13 cellular contexts compared by ENCODE assay signal in the genomic region with DNA sequence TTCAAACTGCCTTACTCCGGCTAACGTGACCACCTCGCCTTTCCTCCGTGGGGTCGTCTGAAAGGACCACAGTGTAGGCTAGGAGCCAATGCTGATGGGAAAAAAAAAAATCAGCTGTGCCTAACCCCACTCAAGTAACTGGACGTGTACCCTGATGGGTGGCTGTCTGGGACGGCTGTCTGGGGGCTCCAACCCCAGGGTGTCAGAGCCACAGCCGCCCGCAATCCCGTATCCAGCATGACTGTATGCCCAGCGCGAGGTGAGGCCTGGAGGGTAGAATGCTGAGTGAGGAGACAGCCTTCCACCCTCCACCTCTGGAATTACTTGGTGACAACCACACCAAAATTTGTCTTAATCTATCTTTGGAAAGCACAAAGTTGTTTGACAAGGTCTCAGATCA. TPM values are rescaled to one million over a fixed set of nuclear protein-coding genes. Genes with fewer than 3 reads are reported as not detected.
DNase-seq lines count a peak whose midpoint lies in the region; ATAC-seq and TF ChIP-seq lines count a peak whose summit lies in the region.
"Had no signal": no experiment of that assay in that cellular context is flagged by ENCODE, and none has a peak within 500 bp of the region (broad histone marks: within the 10 kb centered on the region; RNA-seq: fewer than 3 reads in every experiment).

No MANE protein-coding gene starts in this region.

- TF ChIP-seq CTCF in neutrophil (IDR thresholded peaks at IDR 0.05) = no peak

- H3K4me3 ChIP-seq in CD4-positive, CD25-positive, alpha-beta regulatory T cell (ENCODE audit: low read depth, low read length) = peak overlapping the region; percentile 42
- no peak overlapping the region for H3K4me3 ChIP-seq in neutrophil (ENCODE audit: low read depth in 1 of 2, low read length in 1 of 2)

- DNase-seq in CD4-positive, CD25-positive, alpha-beta regulatory T cell = no peak
- no peak for DNase-seq in central memory CD8-positive, alpha-beta T cell (ENCODE audit: low spot score in 2 of 2)
- DNase-seq in activated CD4-positive, CD25-positive, alpha-beta regulatory T cell (lab: John Stamatoyannopoulos, UW) = no peak
- no peak for DNase-seq in SW 1271 (lab: John Stamatoyannopoulos, UW)
- DNase-seq: anterior cingulate cortex; OCI-M1; stimulated activated CD4-positive, alpha-beta T cell treated with anti-CD3 and anti-CD28 coated beads, Interleukin-2, amount 100 ng/mL, for 24 hours had no signal

- peak overlapping the region in 1 of 3 donors; percentile 95 for H3K27ac Mint-ChIP-seq in CD4-positive, CD25-positive, alpha-beta regulatory T cell
- peak overlapping the region in 2 of 3 donors; percentile 49 to 94 for H3K27ac Mint-ChIP-seq in IgD-negative memory B cell
- peak overlapping the region; percentile 78 for H3K27ac Mint-ChIP-seq in central memory CD8-positive, alpha-beta T cell (ENCODE audit: low read depth)

- no peaks in the 10 kb centered on the region for H3K27me3 ChIP-seq in CD4-positive, CD25-positive, alpha-beta regulatory T cell (ENCODE audit: control insufficient read depth, insufficient read depth, low read length)
- no peaks in the 10 kb centered on the region for H3K27me3 ChIP-seq in neutrophil

- peaks cover 6 to 70% (median 54%) of the 10 kb centered on the region in 4 donors for H3K4me1 Mint-ChIP-seq in CD4-positive, CD25-positive, alpha-beta regulatory T cell
- H3K4me1 Mint-ChIP-seq in IgD-negative memory B cell = peaks cover 30 to 43% (median 35%) of the 10 kb centered on the region in 3 donors
- peaks cover 62% of the 10 kb centered on the region for H3K4me1 Mint-ChIP-seq in central memory CD8-positive, alpha-beta T cell

- ATAC-seq in CD4-positive, CD25-positive, alpha-beta regulatory T cell (ENCODE audit: low read depth in 2 of 2) = no peak
- ATAC-seq in central memory CD8-positive, alpha-beta T cell (replicated peaks; ENCODE audit: extremely low read depth, poor library complexity, severe bottlenecking) = no peak
- no peak for ATAC-seq in GM18502 (IDR thresholded peaks at IDR 0.05; ENCODE audit: poor library complexity, unreplicated experiment)
- ATAC-seq in GM18868 (IDR thresholded peaks at IDR 0.05; ENCODE audit: unreplicated experiment) = no peak
- ATAC-seq: esophagus mucosa had no signal

- H3K9me3 ChIP-seq in CD4-positive, CD25-positive, alpha-beta regulatory T cell (ENCODE audit: control insufficient read depth in 2 of 2, low read length in 2 of 2) = no peaks in the 10 kb centered on the region
- no peaks in the 10 kb centered on the region for H3K9me3 ChIP-seq in neutrophil

- peak overlapping the region; percentile 62 to 98 (median 90) for H3K4me3 Mint-ChIP-seq in CD4-positive, CD25-positive, alpha-beta regulatory T cell
- peak overlapping the region in 3 of 4 donors; percentile 67 to 80 (median 80) for H3K4me3 Mint-ChIP-seq in IgD-negative memory B cell
- H3K4me3 Mint-ChIP-seq in central memory CD8-positive, alpha-beta T cell = peak overlapping the region; percentile 86

- peaks cover 18% of the 10 kb centered on the region for H3K36me3 Mint-ChIP-seq in CD4-positive, CD25-positive, alpha-beta regulatory T cell
- H3K36me3 Mint-ChIP-seq in IgD-negative memory B cell = peaks cover 5% of the 10 kb centered on the region
- H3K36me3 Mint-ChIP-seq in central memory CD8-positive, alpha-beta T cell (ENCODE audit: insufficient read depth) = peaks cover 46% of the 10 kb centered on the region

- H3K27ac ChIP-seq in CD4-positive, CD25-positive, alpha-beta regulatory T cell (ENCODE audit: insufficient read depth, low read length, poor library complexity, severe bottlenecking) = peak overlapping the region; percentile 28
- H3K27ac ChIP-seq in neutrophil = peak overlapping the region; percentile 100

- peaks cover 7% of the 10 kb centered on the region for H3K27me3 Mint-ChIP-seq in CD4-positive, CD25-positive, alpha-beta regulatory T cell
- H3K27me3 Mint-ChIP-seq in IgD-negative memory B cell = peaks cover 4% of the 10 kb centered on the region
- no peaks in the 10 kb centered on the region for H3K27me3 Mint-ChIP-seq in central memory CD8-positive, alpha-beta T cell

- peaks cover 59% of the 10 kb centered on the region for H3K4me1 ChIP-seq in CD4-positive, CD25-positive, alpha-beta regulatory T cell (ENCODE audit: control insufficient read depth, insufficient read depth, low read length, poor library complexity, severe bottlenecking)
- peaks cover 64 to 72% of the 10 kb centered on the region in 2 experiments for H3K4me1 ChIP-seq in neutrophil (ENCODE audit: control insufficient read depth in 1 of 2, insufficient read depth in 1 of 2, low read depth in 1 of 2, low read length in 1 of 2)

- peaks cover 37% of the 10 kb centered on the region for H3K36me3 ChIP-seq in CD4-positive, CD25-positive, alpha-beta regulatory T cell (ENCODE audit: control insufficient read depth, insufficient read depth, low read length)
- peaks cover 61% of the 10 kb centered on the region for H3K36me3 ChIP-seq in neutrophil

- H3K9me3 Mint-ChIP-seq in CD4-positive, CD25-positive, alpha-beta regulatory T cell = no peaks in the 10 kb centered on the region
- H3K9me3 Mint-ChIP-seq in IgD-negative memory B cell = no peaks in the 10 kb centered on the region
- H3K9me3 Mint-ChIP-seq in central memory CD8-positive, alpha-beta T cell = no peaks in the 10 kb centered on the region

RNA-seq across cellular contexts. Expression of a gene that starts 2.8 kb away (rescaled TPM):
- total RNA-seq in CD4-positive, CD25-positive, alpha-beta regulatory T cell = 333 TPM
- polyA plus RNA-seq in CD4-positive, CD25-positive, alpha-beta regulatory T cell = 10 to 100 TPM; 41.2 to 50.3 (median 48.6) TPM
- polyA plus RNA-seq in IgD-negative memory B cell = 78.3 TPM

RNA-seq across cellular contexts. Expression of a gene that starts 41.8 kb away (rescaled TPM):
- 52.5 TPM for total RNA-seq in CD4-positive, CD25-positive, alpha-beta regulatory T cell
- 1 to 10 TPM; 1.5 to 3.3 (median 2.2) TPM for polyA plus RNA-seq in CD4-positive, CD25-positive, alpha-beta regulatory T cell
- 3.7 TPM for polyA plus RNA-seq in IgD-negative memory B cell

RNA-seq across cellular contexts. Expression of a gene that starts 46.8 kb away (rescaled TPM):
- total RNA-seq in CD4-positive, CD25-positive, alpha-beta regulatory T cell = 140 TPM
- polyA plus RNA-seq in CD4-positive, CD25-positive, alpha-beta regulatory T cell = 10 to 100 TPM; 56.3 to 76.9 (median 68.3) TPM
- 4.4 TPM for polyA plus RNA-seq in IgD-negative memory B cell
- total RNA-seq: Daoy had no signal

RNA-seq across cellular contexts. Expression of a gene that starts 58.0 kb away (rescaled TPM):
- total RNA-seq in CD4-positive, CD25-positive, alpha-beta regulatory T cell = 76.6 TPM
- polyA plus RNA-seq in CD4-positive, CD25-positive, alpha-beta regulatory T cell = 10 to 100 TPM; 27.7 to 38.9 (median 33.7) TPM
- 34.1 TPM for polyA plus RNA-seq in IgD-negative memory B cell

Comparison
In these comparisons a context has a peak if more than half of its experiments do, and no peak if none do; other contexts are left out.
1. RNA of a gene that starts 46.8 kb away (polyA plus RNA-seq): 56.3 to 76.9 TPM in CD4-positive, CD25-positive, alpha-beta regulatory T cell; 4.4 TPM in IgD-negative memory B cell (single experiment); every median in the first group is over 10 times any median in the second.
2. Peak in every context shown above with its lines, with median percentiles within 50 percentile points of each other: H3K4me3 Mint-ChIP-seq.